Comparison of ENCODE assay signal across 9 cellular contexts in genomic region chr4:7803992-7804758, GRCh38.
DNase-seq lines count a peak whose midpoint lies in the region; ATAC-seq and TF ChIP-seq lines count a peak whose summit lies in the region.
"Had no signal": no experiment of that assay in that cellular context is flagged by ENCODE, and none has a peak within 500 bp of the region (broad histone marks: within the 10 kb centered on the region; RNA-seq: fewer than 3 reads in every experiment).

No MANE protein-coding gene starts in this region.

- WGBS in IMR-90 (ENCODE audit: extremely low coverage in 2 of 2, insufficient read length in 1 of 2), 2 experiments, result 19% methylated on average over 2 of the region's 16 CpGs; no CpG with 5 or more reads in 1 of the 2 experiments
- WGBS in transverse colon (ENCODE audit: low coverage in 1 of 2), 2 donors, result 34 to 45% methylated on average over 13 to 16 of the region's 16 CpGs

- in situ Hi-C loops in IMR-90 (cut with MboI; ENCODE audit: low sequenced_read_pairs) (no loop called here), SK-MEL-5 (cut with HindIII; ENCODE audit: low pct_unique_long_range_greater_than_20kb, low sequenced_read_pairs) (no loop called here), transverse colon (cut with MboI; ENCODE audit: low pct_ligation_motif_present in 1 of 4, low pct_unique_long_range_greater_than_20kb in 1 of 4, low sequenced_read_pairs in 3 of 4) (loop anchor here in 3 of 4 donors (5.0 to 10.0 kb wide), 2 partner anchors 181 to 183 kb away; no protein-coding TSS in a partner anchor)

- no peak for TF ChIP-seq POLR2A in IMR-90 (IDR thresholded peaks at IDR 0.05; ENCODE audit: low read depth, low read length)
- TF ChIP-seq POLR2A in transverse colon (IDR thresholded peaks at IDR 0.05), result no peak

- peak overlapping the region; percentile 82 for H2BK120ac ChIP-seq in IMR-90 (ENCODE audit: low read depth, low read length)

- no TSS peak for BruUV-seq in IMR-90 (replicated peaks; lab: Mats Ljungman, UMichigan)

- peaks cover 52% of the 10 kb centered on the region for H3K9me3 Mint-ChIP-seq in glutamatergic neuron (ENCODE audit: unreplicated experiment)

- CTCF ChIA-PET in IMR-90 (lab: Yijun Ruan, JAX), result interaction anchor here (0.6 to 1.6 kb wide), 19 partner anchors 9 to 184 kb away, joined by 3 to 10 read pairs (median 5); partner anchors contain the start of gene AFAP1

- H2AK9ac ChIP-seq in IMR-90 (replicated peaks; ENCODE audit: low read depth, low read length, poor library complexity), result peak overlapping the region; percentile 63

- H2BK15ac ChIP-seq in IMR-90 (ENCODE audit: low read depth, low read length), result peak overlapping the region; percentile 38; the same call in 2 of the 3 replicates

- peak overlapping the region; percentile 73 for H2BK20ac ChIP-seq in IMR-90 (ENCODE audit: low read depth, low read length)

- peaks cover 20% of the 10 kb centered on the region for H3K9me1 ChIP-seq in IMR-90 (ENCODE audit: insufficient read depth, low read length)

- H3K4me1 ChIP-seq in IMR-90 (ENCODE audit: control insufficient read depth, insufficient read depth, low read length) (peaks cover 29% of the 10 kb centered on the region), parathyroid adenoma (no peaks in the 10 kb centered on the region), transverse colon (peaks cover 8 to 45% (median 24%) of the 10 kb centered on the region in 4 donors)

- H3K27me3 ChIP-seq in IMR-90 (ENCODE audit: control insufficient read depth, insufficient read depth, low read length) (no peaks in the 10 kb centered on the region), parathyroid adenoma (ENCODE audit: control insufficient read depth, insufficient read depth, low read length) (no peaks in the 10 kb centered on the region), transverse colon (no peaks in the 10 kb centered on the region)
- H3K27me3 ChIP-seq: BLaER1 treated with 17β-estradiol and CSF1 and Interleukin-3, amounts not matched to agents 10 nM and 100 nM had no signal

- peak overlapping the region; percentile 54; the same call in 1 of the 2 replicates for H3K14ac ChIP-seq in IMR-90 (replicated peaks; ENCODE audit: low read depth, low read length)

- H3K36me3 Mint-ChIP-seq in glutamatergic neuron (ENCODE audit: unreplicated experiment), result peaks cover 22% of the 10 kb centered on the region

- peaks cover 50% of the 10 kb centered on the region for H3K27me3 Mint-ChIP-seq in glutamatergic neuron (ENCODE audit: unreplicated experiment)

- no peaks in the 10 kb centered on the region for H3K79me2 ChIP-seq in parathyroid adenoma

- peak overlapping the region; percentile 58 for H3K4me3 Mint-ChIP-seq in glutamatergic neuron (ENCODE audit: unreplicated experiment)

- H3K23ac ChIP-seq in IMR-90 (ENCODE audit: low read depth, low read length), result peak overlapping the region; percentile 57; the same call in 1 of the 2 replicates

- H3K27ac ChIP-seq in IMR-90 (ENCODE audit: insufficient read depth, low read length) (peak overlapping the region; percentile 84), parathyroid adenoma (no peak overlapping the region), transverse colon (peak overlapping the region; percentile 66 to 85 (median 81))
- H3K27ac ChIP-seq: BLaER1 treated with 17β-estradiol and CSF1 and Interleukin-3, amounts not matched to agents 10 nM and 100 nM had no signal

- intact Hi-C loops in IMR-90 (cut with micrococcal nuclease) (loop anchor here (1.0 to 2.0 kb wide), 4 partner anchors 40 to 183 kb away; partner anchors contain the start of gene AFAP1), transverse colon (cut with DNase I; ENCODE audit: low total_unique reads) (loop anchor here (2.0 kb wide), 2 partner anchors 43 to 183 kb away; no protein-coding TSS in a partner anchor)

- H3K9me3 ChIP-seq in IMR-90 (ENCODE audit: control insufficient read depth, insufficient read depth, low read length) (peaks cover 12% of the 10 kb centered on the region), parathyroid adenoma (ENCODE audit: control insufficient read depth, low read length) (no peaks in the 10 kb centered on the region), transverse colon (no peaks in the 10 kb centered on the region)
- H3K9me3 ChIP-seq: BLaER1 treated with 17β-estradiol and CSF1 and Interleukin-3, amounts not matched to agents 10 nM and 100 nM had no signal

- ATAC-seq in IMR-90 (ENCODE audit: low read depth), result peak; percentile 38

- H3K4ac ChIP-seq in IMR-90 (ENCODE audit: low read depth, low read length), result peak overlapping the region; percentile 75

- dilution Hi-C loops in IMR-90 (cut with HindIII; ENCODE audit: low sequenced_read_pairs, unreplicated experiment), result no loop called here

- peaks cover 38 to 86% of the 10 kb centered on the region in 2 experiments for H3K79me1 ChIP-seq in IMR-90 (ENCODE audit: low read depth in 1 of 2, low read length in 2 of 2)

- peak; percentile 85 for TF ChIP-seq CTCF in IMR-90 (conservative IDR thresholded peaks at IDR 0.05; ENCODE audit: low read depth, low read length)
- peak; percentile 88 for TF ChIP-seq CTCF in glutamatergic neuron (IDR thresholded peaks at IDR 0.05; ENCODE audit: partially characterized antibody, unreplicated experiment)
- TF ChIP-seq CTCF in parathyroid adenoma (IDR thresholded peaks at IDR 0.05), result peak; percentile 88
- TF ChIP-seq CTCF in transverse colon (IDR thresholded peaks at IDR 0.05), result peak; percentile 94 to 97 (median 95)

- H3K9ac ChIP-seq in IMR-90 (ENCODE audit: low read depth, low read length) (peak overlapping the region; percentile 59), parathyroid adenoma (no peak overlapping the region)

- DNase-seq in NCI-H1436 (lab: John Stamatoyannopoulos, UW) (peak; percentile 16), NCI-H1436 treated with DMSO at 0.1 percent for 48 hours (lab: John Stamatoyannopoulos, UW) (no peak), IMR-90 (peak; percentile 80), SK-MEL-5 (ENCODE audit: low read depth, low spot score) (peak; percentile 78), glutamatergic neuron (peak; percentile 91), transverse colon (peak; percentile 88)
- peak; percentile 60 to 76 (median 74) for DNase-seq in activated naive CD4-positive, alpha-beta T cell (lab: John Stamatoyannopoulos, UW)

- H3K56ac ChIP-seq in IMR-90 (ENCODE audit: extremely low read depth, insufficient read depth, low read length), result peak overlapping the region; percentile 65; the same call in 1 of the 2 replicates

- peak overlapping the region; percentile 65 for H2BK5ac ChIP-seq in IMR-90 (ENCODE audit: low read depth, low read length, poor library complexity, severe bottlenecking)

- no peak overlapping the region for H3K4me2 ChIP-seq in IMR-90 (ENCODE audit: low read depth, low read length)
- no peak overlapping the region for H3K4me2 ChIP-seq in parathyroid adenoma (ENCODE audit: low read length)

- H4K5ac ChIP-seq in IMR-90 (ENCODE audit: low read depth, low read length), result peak overlapping the region; percentile 77; the same call in 1 of the 2 replicates

- H2AK5ac ChIP-seq in IMR-90 (ENCODE audit: low read depth, low read length), result peak overlapping the region; percentile 91

- H3K4me3 ChIP-seq in IMR-90 (ENCODE audit: insufficient read depth, low read depth, low read length) (no peak overlapping the region), parathyroid adenoma (ENCODE audit: low read depth, low read length) (no peak overlapping the region), transverse colon (no peak overlapping the region)
- H3K4me3 ChIP-seq: BLaER1 treated with 17β-estradiol and CSF1 and Interleukin-3, amounts not matched to agents 10 nM and 100 nM had no signal

- no peak for TF ChIP-seq EP300 in transverse colon (IDR thresholded peaks at IDR 0.05; ENCODE audit: low read depth)

- peak overlapping the region; percentile 84 for H4K91ac ChIP-seq in IMR-90 (ENCODE audit: insufficient read depth, low read depth, low read length)

- H3K18ac ChIP-seq in IMR-90 (ENCODE audit: low read depth, low read length), result peak overlapping the region; percentile 52; the same call in 1 of the 2 replicates

- H3K27ac Mint-ChIP-seq in glutamatergic neuron (ENCODE audit: unreplicated experiment), result peak overlapping the region; percentile 90

- H4K8ac ChIP-seq in IMR-90 (ENCODE audit: low read depth in 2 of 2, low read length in 2 of 2), result peak overlapping the region; percentile 61 to 78; a peak in 3 of 4 replicates

- H2AFZ ChIP-seq in IMR-90 (replicated peaks; ENCODE audit: low read length, poor library complexity) (no peak overlapping the region), parathyroid adenoma (no peak overlapping the region)

- TF ChIP-seq RAD21 in IMR-90 (IDR thresholded peaks at IDR 0.05; ENCODE audit: low read length), result peak; percentile 87

- H3K4me1 Mint-ChIP-seq in glutamatergic neuron (ENCODE audit: low read depth, unreplicated experiment), result peaks cover 72% of the 10 kb centered on the region

- POLR2A ChIA-PET in IMR-90 (lab: Charles Lee; ENCODE audit: unreplicated experiment), result no interaction called here

- H3K36me3 ChIP-seq in IMR-90 (ENCODE audit: control insufficient read depth, insufficient read depth, low read length) (peaks cover 48% of the 10 kb centered on the region), parathyroid adenoma (ENCODE audit: control insufficient read depth, insufficient read depth, low read length) (no peaks in the 10 kb centered on the region), transverse colon (peaks cover 0 to 18% (median 8%) of the 10 kb centered on the region in 4 donors)

- H4K20me1 ChIP-seq in IMR-90 (ENCODE audit: insufficient read depth, low read length), result no peaks in the 10 kb centered on the region

TF ChIP-seq in IMR-90, 13 proteins besides CTCF, POLR2A, EP300 and RAD21 (continues in another document):
- TF ChIP-seq, protein P1, sequence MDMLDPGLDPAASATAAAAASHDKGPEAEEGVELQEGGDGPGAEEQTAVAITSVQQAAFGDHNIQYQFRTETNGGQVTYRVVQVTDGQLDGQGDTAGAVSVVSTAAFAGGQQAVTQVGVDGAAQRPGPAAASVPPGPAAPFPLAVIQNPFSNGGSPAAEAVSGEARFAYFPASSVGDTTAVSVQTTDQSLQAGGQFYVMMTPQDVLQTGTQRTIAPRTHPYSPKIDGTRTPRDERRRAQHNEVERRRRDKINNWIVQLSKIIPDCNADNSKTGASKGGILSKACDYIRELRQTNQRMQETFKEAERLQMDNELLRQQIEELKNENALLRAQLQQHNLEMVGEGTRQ (IDR thresholded peaks at IDR 0.05; ENCODE audit: low read depth, low read length), result no peak
- no peak for TF ChIP-seq RFX5 (IDR thresholded peaks at IDR 0.05; ENCODE audit: low read depth, low read length)
- TF ChIP-seq CEBPB (IDR thresholded peaks at IDR 0.05; ENCODE audit: low read depth, low read length), result 0 out of 2 replicates have a peak, but pooled peaks have one; percentile 6
- TF ChIP-seq RCOR1 (IDR thresholded peaks at IDR 0.05; ENCODE audit: insufficient replicate concordance, low read length), result no peak
- no peak for TF ChIP-seq CHD1 (IDR thresholded peaks at IDR 0.05; ENCODE audit: low read depth, low read length)
- TF ChIP-seq BHLHE40 (IDR thresholded peaks at IDR 0.05; ENCODE audit: low read depth, low read length), result no peak
- TF ChIP-seq MAFK (IDR thresholded peaks at IDR 0.05; ENCODE audit: low read depth, low read length), result no peak
- TF ChIP-seq MAZ (IDR thresholded peaks at IDR 0.05; ENCODE audit: borderline replicate concordance, low read depth, low read length), result no peak
- TF ChIP-seq NFE2L2 (IDR thresholded peaks at IDR 0.05; ENCODE audit: low read depth, low read length), result no peak

Comparison
In these comparisons a context has a peak if more than half of its experiments do, and no peak if none do; other contexts are left out.
1. in situ Hi-C loops: an anchor here in transverse colon (5.0 to 10.0 kb wide); none called in IMR-90 and SK-MEL-5.